In the genomic region with DNA sequence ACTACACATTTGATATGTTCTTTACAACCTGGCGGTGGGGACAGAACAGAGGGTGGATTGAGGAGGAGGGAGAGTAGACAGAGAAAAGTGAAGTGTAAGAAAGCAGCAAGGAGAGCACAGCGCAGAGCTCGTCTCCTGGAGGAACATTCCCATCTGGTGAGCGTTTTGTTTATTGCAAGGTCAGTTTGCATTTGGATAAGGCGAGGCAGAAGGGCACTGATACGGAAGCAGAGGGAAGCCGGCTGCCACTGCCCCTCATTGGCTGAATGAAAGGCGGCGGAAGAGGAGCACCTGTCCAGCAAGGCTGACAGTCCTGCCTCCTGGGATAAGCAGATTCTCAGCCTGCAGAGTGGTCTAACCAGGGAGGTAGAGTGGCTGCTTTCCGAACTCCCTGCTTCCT, we compare ENCODE assay signal across 15 cellular contexts.
DNase-seq lines count a peak whose midpoint lies in the region; ATAC-seq and TF ChIP-seq lines count a peak whose summit lies in the region.
"Had no signal": no experiment of that assay in that cellular context is flagged by ENCODE, and none has a peak within 500 bp of the region (broad histone marks: within the 10 kb centered on the region; RNA-seq: fewer than 3 reads in every experiment).

No MANE protein-coding gene starts in this region.

- no peaks in the 10 kb centered on the region for H3F3A ChIP-seq in neural progenitor cell (ENCODE audit: low read depth)

- H3K27me3 Mint-ChIP-seq in neural progenitor cell (ENCODE audit: insufficient read depth, low read depth) = peaks cover 3% of the 10 kb centered on the region

- TF ChIP-seq CTCF in BJ (IDR thresholded peaks at IDR 0.05; ENCODE audit: insufficient read depth, low read depth, low read length) = peak; percentile 16; the same call in 1 of the 2 replicates
- no peak for TF ChIP-seq CTCF in RWPE2 (IDR thresholded peaks at IDR 0.05; ENCODE audit: poor library complexity, severe bottlenecking)
- TF ChIP-seq CTCF in fibroblast of lung (conservative IDR thresholded peaks at IDR 0.05 in 1 of 2, IDR thresholded peaks at IDR 0.05 in 1 of 2; ENCODE audit: low read depth in 1 of 2, low read length in 2 of 2) = peak; percentile 31
- peak; percentile 13 for TF ChIP-seq CTCF in neural progenitor cell (IDR thresholded peaks at IDR 0.05)

- POLR2A ChIA-PET in BJ (lab: Charles Lee) = no interaction called here

- DNase-seq in BJ (ENCODE audit: low read depth) (no peak), RWPE2 (ENCODE audit: low spot score) (no peak), fibroblast of lung (ENCODE audit: low read depth in 2 of 2) (peak; percentile 25 to 59), neural progenitor cell (ENCODE audit: low spot score) (peak; percentile 13), LoVo (ENCODE audit: low spot score) (no peak), D341Med (ENCODE audit: low spot score) (no peak)
- DNase-seq: activated CD4-positive, alpha-beta T cell treated with anti-CD3 and anti-CD28 coated beads for 1 hour; activated gamma-delta T cell; effector memory CD4-positive, alpha-beta T cell; islet precursor cell; SIG-M5 had no signal

- H3K4me3 ChIP-seq in BJ (ENCODE audit: low read depth, low read length) = no peak overlapping the region
- H3K4me3 ChIP-seq in RWPE2 (ENCODE audit: severe bottlenecking) = no peak overlapping the region
- no peak overlapping the region for H3K4me3 ChIP-seq in fibroblast of lung (replicated peaks in 1 of 4; ENCODE audit: control extremely low read depth in 1 of 4, insufficient read depth in 1 of 4, low read depth in 3 of 4, low read length in 4 of 4)
- no peak overlapping the region for H3K4me3 ChIP-seq in neural progenitor cell
- H3K4me3 ChIP-seq: K562 had no signal

- H4K20me1 ChIP-seq in fibroblast of lung (ENCODE audit: control insufficient read depth, extremely low read depth, insufficient read depth, low read length) (no peaks in the 10 kb centered on the region), neural progenitor cell (ENCODE audit: low read depth) (no peaks in the 10 kb centered on the region)

- no peaks in the 10 kb centered on the region for H3K4me1 Mint-ChIP-seq in neural progenitor cell

- peaks cover 49% of the 10 kb centered on the region for H3K36me3 Mint-ChIP-seq in neural progenitor cell

- H3K27me3 ChIP-seq in BJ (ENCODE audit: control insufficient read depth, insufficient read depth, low read length) (no peaks in the 10 kb centered on the region), RWPE2 (ENCODE audit: insufficient read depth, poor library complexity, severe bottlenecking) (no peaks in the 10 kb centered on the region), fibroblast of lung (ENCODE audit: control insufficient read depth, insufficient read depth, low read length) (no peaks in the 10 kb centered on the region), neural progenitor cell (no peaks in the 10 kb centered on the region)

- H3K4me1 ChIP-seq in RWPE2 (ENCODE audit: insufficient read depth, poor library complexity, severe bottlenecking) (peaks cover 2% of the 10 kb centered on the region), fibroblast of lung (ENCODE audit: control insufficient read depth, extremely low read depth, insufficient read depth, low read length) (no peaks in the 10 kb centered on the region), neural progenitor cell (no peaks in the 10 kb centered on the region)
- H3K4me1 ChIP-seq: parathyroid adenoma had no signal

- H3K79me2 ChIP-seq in fibroblast of lung (ENCODE audit: control insufficient read depth, insufficient read depth, low read length) (no peaks in the 10 kb centered on the region), neural progenitor cell (ENCODE audit: low read depth) (no peaks in the 10 kb centered on the region)
- H3K79me2 ChIP-seq: parathyroid adenoma had no signal

- H3K27ac ChIP-seq in RWPE2 (ENCODE audit: poor library complexity, severe bottlenecking) = no peak overlapping the region
- no peak overlapping the region for H3K27ac ChIP-seq in fibroblast of lung (ENCODE audit: insufficient read depth, low read length)
- H3K27ac ChIP-seq in neural progenitor cell = no peak overlapping the region
- H3K27ac ChIP-seq: parathyroid adenoma had no signal

- no peaks in the 10 kb centered on the region for H3K9me3 Mint-ChIP-seq in neural progenitor cell

- no peaks in the 10 kb centered on the region for H3K9me3 ChIP-seq in RWPE2 (ENCODE audit: severe bottlenecking)
- H3K9me3 ChIP-seq in fibroblast of lung (ENCODE audit: control insufficient read depth, insufficient read depth, low read depth, low read length) = no peaks in the 10 kb centered on the region
- H3K9me3 ChIP-seq in neural progenitor cell (ENCODE audit: low read depth) = no peaks in the 10 kb centered on the region

- H2AFZ ChIP-seq in fibroblast of lung (ENCODE audit: low read length) (no peak overlapping the region), neural progenitor cell (replicated peaks) (no peak overlapping the region)
- H2AFZ ChIP-seq: parathyroid adenoma had no signal

- ATAC-seq in RWPE2 (ENCODE audit: low read depth) = 0 out of 3 replicates have a peak, but pooled peaks have one; percentile 25
- no peak for ATAC-seq in HG03439 (IDR thresholded peaks at IDR 0.05; ENCODE audit: unreplicated experiment)
- ATAC-seq in HG03196 (IDR thresholded peaks at IDR 0.05; ENCODE audit: unreplicated experiment) = no peak
- ATAC-seq: K562 had no signal

- H3K9ac ChIP-seq in fibroblast of lung (ENCODE audit: insufficient read depth, low read length) (no peak overlapping the region), neural progenitor cell (no peak overlapping the region)
- H3K9ac ChIP-seq: parathyroid adenoma had no signal

- no peak overlapping the region for H3K4me3 Mint-ChIP-seq in neural progenitor cell

- no peak overlapping the region for H3K27ac Mint-ChIP-seq in neural progenitor cell

- H3K4me2 ChIP-seq in fibroblast of lung (ENCODE audit: extremely low read depth, insufficient read depth, low read length) (no peak overlapping the region), neural progenitor cell (no peak overlapping the region)

- CTCF ChIA-PET in BJ (lab: Yijun Ruan, JAX) = interaction anchor here (0.6 to 1.0 kb wide), 2 partner anchors 170 to 866 kb away, joined by 4 read pairs; no protein-coding TSS in a partner anchor

- no peaks in the 10 kb centered on the region for H3K36me3 ChIP-seq in BJ (ENCODE audit: control insufficient read depth, insufficient read depth, low read length)
- H3K36me3 ChIP-seq in RWPE2 (ENCODE audit: low read depth) = no peaks in the 10 kb centered on the region
- no peaks in the 10 kb centered on the region for H3K36me3 ChIP-seq in fibroblast of lung (ENCODE audit: control insufficient read depth, insufficient read depth, low read length)
- no peaks in the 10 kb centered on the region for H3K36me3 ChIP-seq in neural progenitor cell

Comparison
In these comparisons a context has a peak if more than half of its experiments do, and no peak if none do; other contexts are left out.
1. DNase-seq: peak in fibroblast of lung (2 of 2) and neural progenitor cell (single experiment); none in BJ (single experiment), RWPE2 (single experiment), LoVo (single experiment) and D341Med (single experiment).